Comparison of ENCODE assay signal across 8 cellular contexts in genomic region chr6:31952140-31952805, GRCh38. TPM values are rescaled to one million over a fixed set of nuclear protein-coding genes. Genes with fewer than 3 reads are reported as not detected.
A peak's percentile ranks its signal among the peaks of the same experiment; 100 is the strongest.
DNase-seq lines count a peak whose midpoint lies in the region; ATAC-seq and TF ChIP-seq lines count a peak whose summit lies in the region.

No MANE protein-coding gene starts in this region.

- 43 to 58% (median 57%) methylated on average over 5 of the region's 5 CpGs for WGBS in psoas muscle, 3 donors

- no peak overlapping the region for H3K4me3 ChIP-seq in cardiac muscle cell
- no peak overlapping the region for H3K4me3 ChIP-seq in psoas muscle

- ATAC-seq in psoas muscle, result peak; percentile 68 to 86 (median 72)
- no peak for ATAC-seq in HG03565 (IDR thresholded peaks at IDR 0.05; ENCODE audit: unreplicated experiment)
- no peak for ATAC-seq in HG02938 (IDR thresholded peaks at IDR 0.05; ENCODE audit: unreplicated experiment)

- TF ChIP-seq CTCF in cardiac muscle cell (IDR thresholded peaks at IDR 0.05; ENCODE audit: low read depth, low read length) (peak; percentile 89), psoas muscle (IDR thresholded peaks at IDR 0.05) (peak; percentile 72)

- H3K27ac ChIP-seq in cardiac muscle cell (peak overlapping the region; percentile 30), psoas muscle (no peak overlapping the region)

- H3K27me3 ChIP-seq in cardiac muscle cell (no peaks in the 10 kb centered on the region), psoas muscle (ENCODE audit: insufficient read depth in 3 of 3, low read length in 2 of 3) (no peaks in the 10 kb centered on the region)

- no peaks in the 10 kb centered on the region for H3K9me3 ChIP-seq in cardiac muscle cell (ENCODE audit: low read depth)
- H3K9me3 ChIP-seq in psoas muscle, result no peaks in the 10 kb centered on the region

- H3K36me3 ChIP-seq in cardiac muscle cell, result peaks cover 23% of the 10 kb centered on the region
- H3K36me3 ChIP-seq in psoas muscle (ENCODE audit: insufficient read depth in 1 of 2, low read depth in 1 of 2), result peaks cover 0 to 64% of the 10 kb centered on the region in 2 donors

- intact Hi-C loops in psoas muscle (cut with DNase I), result loop anchor here (2.0 to 5.0 kb wide), 5 partner anchors 49 to 405 kb away; partner anchors contain the start of genes LY6G5C (in 2 of the 2), ZBTB12 (in 2 of the 2), ATP6V1G2 (in 1 of the 2) and CSNK2B (in 1 of the 2)

- DNase-seq in activated T-cell treated with anti-CD3 and anti-CD28 coated beads for 1 hour (ENCODE audit: low read depth) (peak; percentile 27), activated T-cell treated with anti-CD3 and anti-CD28 coated beads for 4 hours (no peak), NCI-H2227 (lab: John Stamatoyannopoulos, UW; ENCODE audit: unreplicated experiment) (peak; percentile 66), cardiac muscle cell (ENCODE audit: low read depth in 1 of 2, low spot score in 1 of 2) (peak; percentile 76 to 79), psoas muscle (peak; percentile 66 to 79)
- peak; percentile 36 for DNase-seq in activated naive CD4-positive, alpha-beta T cell treated with anti-CD3 and anti-CD28 coated beads, Interleukin-2, amount 50 U/mL, for 16 hours

- H3K4me1 ChIP-seq in cardiac muscle cell (ENCODE audit: low read depth) (no peaks in the 10 kb centered on the region), psoas muscle (peaks cover 1% of the 10 kb centered on the region)

RNA-seq across cellular contexts. Expression of gene CFB, which starts 6.4 kb away (rescaled TPM):
- total RNA-seq in cardiac muscle cell (0.42 and 0.66 TPM in 2 replicates), psoas muscle (1 to 10 TPM; 2.5 to 5.8 (median 3.4) TPM)
- polyA plus RNA-seq in cardiac muscle cell (1.3 TPM in 1 of 2 replicates, not detected in the other), psoas muscle (1 to 10 TPM; 1.6 to 2.3 (median 1.8) TPM)

RNA-seq across cellular contexts. Expression of gene NELFE, which starts 6.5 kb away (rescaled TPM):
- total RNA-seq in cardiac muscle cell (165 and 186 TPM in 2 replicates), psoas muscle (10 to 100 TPM; 47.2 to 52.3 (median 48.7) TPM)
- polyA plus RNA-seq in cardiac muscle cell (146 and 201 TPM in 2 replicates), psoas muscle (10 to 100 TPM; 44.3 to 86.9 (median 85.4) TPM)

RNA-seq across cellular contexts. Expression of gene SKIC2, which starts 6.7 kb away (rescaled TPM):
- total RNA-seq in cardiac muscle cell (36.4 and 62.6 TPM in 2 replicates), psoas muscle (10 to 100 TPM; 27.9 to 31.0 (median 29.2) TPM)
- polyA plus RNA-seq in cardiac muscle cell (53.1 and 68.5 TPM in 2 replicates), psoas muscle (10 to 100 TPM; 26.9 to 36.6 (median 31.8) TPM)

RNA-seq across cellular contexts. Expression of gene DXO, which starts 19.7 kb away (rescaled TPM):
- total RNA-seq in cardiac muscle cell (36.7 and 44.9 TPM in 2 replicates), psoas muscle (10 to 100 TPM in 2 of 4 donors, 1 to 10 TPM in 2; 7.4 to 12.9 (median 9.9) TPM)
- polyA plus RNA-seq in cardiac muscle cell (37.6 and 49.9 TPM in 2 replicates), psoas muscle (10 to 100 TPM in 1 of 3 donors, 1 to 10 TPM in 2; 8.0 to 20.6 (median 9.2) TPM)

RNA-seq across cellular contexts. Expression of gene C2, which starts 24.8 kb away (rescaled TPM):
- 1.9 TPM in 2 replicates for total RNA-seq in cardiac muscle cell
- polyA plus RNA-seq in cardiac muscle cell, result 0.48 and 1.5 TPM in 2 replicates
- total RNA-seq in psoas muscle, result 1 to 10 TPM; 1.5 to 5.5 (median 3.5) TPM
- polyA plus RNA-seq in psoas muscle, result 1 to 10 TPM in 1 of 3 donors, under 1 TPM in 2; 0.77 to 1.2 (median 0.99) TPM

Comparison
In these comparisons a context has a peak if more than half of its experiments do, and no peak if none do; other contexts are left out.
1. ATAC-seq: peak in psoas muscle (4 of 4); none in HG03565 (single experiment) and HG02938 (single experiment).